In the genomic region with DNA sequence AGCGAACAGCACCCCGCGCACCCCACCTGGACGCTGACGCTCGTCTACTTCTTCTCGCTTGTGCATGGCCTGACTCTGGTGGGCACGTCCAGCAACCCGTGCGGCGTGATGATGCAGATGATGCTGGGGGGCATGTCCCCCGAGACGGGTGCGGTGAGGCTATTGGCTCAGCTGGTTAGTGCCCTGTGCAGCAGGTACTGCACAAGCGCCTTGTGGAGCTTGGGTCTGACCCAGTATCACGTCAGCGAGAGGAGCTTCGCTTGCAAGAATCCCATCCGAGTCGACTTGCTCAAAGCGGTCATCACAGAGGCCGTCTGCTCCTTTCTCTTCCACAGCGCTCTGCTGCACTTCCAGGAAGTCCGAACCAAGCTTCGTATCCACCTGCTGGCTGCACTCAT, we compare ENCODE assay signal across 1 cellular context.
TF ChIP-seq lines count a peak whose summit lies in the region.

No MANE protein-coding gene starts in this region.

TF ChIP-seq in HCT116, 20 proteins besides CTCF, POLR2A, EP300 and RAD21 (continued from another document):
- TF ChIP-seq, protein P1, sequence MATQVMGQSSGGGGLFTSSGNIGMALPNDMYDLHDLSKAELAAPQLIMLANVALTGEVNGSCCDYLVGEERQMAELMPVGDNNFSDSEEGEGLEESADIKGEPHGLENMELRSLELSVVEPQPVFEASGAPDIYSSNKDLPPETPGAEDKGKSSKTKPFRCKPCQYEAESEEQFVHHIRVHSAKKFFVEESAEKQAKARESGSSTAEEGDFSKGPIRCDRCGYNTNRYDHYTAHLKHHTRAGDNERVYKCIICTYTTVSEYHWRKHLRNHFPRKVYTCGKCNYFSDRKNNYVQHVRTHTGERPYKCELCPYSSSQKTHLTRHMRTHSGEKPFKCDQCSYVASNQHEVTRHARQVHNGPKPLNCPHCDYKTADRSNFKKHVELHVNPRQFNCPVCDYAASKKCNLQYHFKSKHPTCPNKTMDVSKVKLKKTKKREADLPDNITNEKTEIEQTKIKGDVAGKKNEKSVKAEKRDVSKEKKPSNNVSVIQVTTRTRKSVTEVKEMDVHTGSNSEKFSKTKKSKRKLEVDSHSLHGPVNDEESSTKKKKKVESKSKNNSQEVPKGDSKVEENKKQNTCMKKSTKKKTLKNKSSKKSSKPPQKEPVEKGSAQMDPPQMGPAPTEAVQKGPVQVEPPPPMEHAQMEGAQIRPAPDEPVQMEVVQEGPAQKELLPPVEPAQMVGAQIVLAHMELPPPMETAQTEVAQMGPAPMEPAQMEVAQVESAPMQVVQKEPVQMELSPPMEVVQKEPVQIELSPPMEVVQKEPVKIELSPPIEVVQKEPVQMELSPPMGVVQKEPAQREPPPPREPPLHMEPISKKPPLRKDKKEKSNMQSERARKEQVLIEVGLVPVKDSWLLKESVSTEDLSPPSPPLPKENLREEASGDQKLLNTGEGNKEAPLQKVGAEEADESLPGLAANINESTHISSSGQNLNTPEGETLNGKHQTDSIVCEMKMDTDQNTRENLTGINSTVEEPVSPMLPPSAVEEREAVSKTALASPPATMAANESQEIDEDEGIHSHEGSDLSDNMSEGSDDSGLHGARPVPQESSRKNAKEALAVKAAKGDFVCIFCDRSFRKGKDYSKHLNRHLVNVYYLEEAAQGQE (IDR thresholded peaks at IDR 0.05; ENCODE audit: low read depth), result no peak
- TF ChIP-seq, protein P2, sequence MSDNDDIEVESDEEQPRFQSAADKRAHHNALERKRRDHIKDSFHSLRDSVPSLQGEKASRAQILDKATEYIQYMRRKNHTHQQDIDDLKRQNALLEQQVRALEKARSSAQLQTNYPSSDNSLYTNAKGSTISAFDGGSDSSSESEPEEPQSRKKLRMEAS (IDR thresholded peaks at IDR 0.05), result no peak
- TF ChIP-seq, protein P3, sequence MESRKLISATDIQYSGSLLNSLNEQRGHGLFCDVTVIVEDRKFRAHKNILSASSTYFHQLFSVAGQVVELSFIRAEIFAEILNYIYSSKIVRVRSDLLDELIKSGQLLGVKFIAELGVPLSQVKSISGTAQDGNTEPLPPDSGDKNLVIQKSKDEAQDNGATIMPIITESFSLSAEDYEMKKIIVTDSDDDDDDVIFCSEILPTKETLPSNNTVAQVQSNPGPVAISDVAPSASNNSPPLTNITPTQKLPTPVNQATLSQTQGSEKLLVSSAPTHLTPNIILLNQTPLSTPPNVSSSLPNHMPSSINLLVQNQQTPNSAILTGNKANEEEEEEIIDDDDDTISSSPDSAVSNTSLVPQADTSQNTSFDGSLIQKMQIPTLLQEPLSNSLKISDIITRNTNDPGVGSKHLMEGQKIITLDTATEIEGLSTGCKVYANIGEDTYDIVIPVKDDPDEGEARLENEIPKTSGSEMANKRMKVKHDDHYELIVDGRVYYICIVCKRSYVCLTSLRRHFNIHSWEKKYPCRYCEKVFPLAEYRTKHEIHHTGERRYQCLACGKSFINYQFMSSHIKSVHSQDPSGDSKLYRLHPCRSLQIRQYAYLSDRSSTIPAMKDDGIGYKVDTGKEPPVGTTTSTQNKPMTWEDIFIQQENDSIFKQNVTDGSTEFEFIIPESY (IDR thresholded peaks at IDR 0.05; ENCODE audit: extremely low read depth, insufficient replicate concordance, low read length), result no peak
- TF ChIP-seq YY1 (IDR thresholded peaks at IDR 0.05; ENCODE audit: extremely low read depth, insufficient replicate concordance, low read depth, low read length) (no peak), ZNF274 (IDR thresholded peaks at IDR 0.05; ENCODE audit: low read depth, low read length) (no peak), ZFX (IDR thresholded peaks at IDR 0.05) (no peak), SIN3A (IDR thresholded peaks at IDR 0.05; ENCODE audit: low read depth) (no peak), EZH2phosphoT487 (IDR thresholded peaks at IDR 0.05; ENCODE audit: borderline replicate concordance) (no peak), SP1 (IDR thresholded peaks at IDR 0.05; ENCODE audit: low read depth) (no peak)
